Comparison of ENCODE assay signal across 19 cellular contexts in the genomic region with DNA sequence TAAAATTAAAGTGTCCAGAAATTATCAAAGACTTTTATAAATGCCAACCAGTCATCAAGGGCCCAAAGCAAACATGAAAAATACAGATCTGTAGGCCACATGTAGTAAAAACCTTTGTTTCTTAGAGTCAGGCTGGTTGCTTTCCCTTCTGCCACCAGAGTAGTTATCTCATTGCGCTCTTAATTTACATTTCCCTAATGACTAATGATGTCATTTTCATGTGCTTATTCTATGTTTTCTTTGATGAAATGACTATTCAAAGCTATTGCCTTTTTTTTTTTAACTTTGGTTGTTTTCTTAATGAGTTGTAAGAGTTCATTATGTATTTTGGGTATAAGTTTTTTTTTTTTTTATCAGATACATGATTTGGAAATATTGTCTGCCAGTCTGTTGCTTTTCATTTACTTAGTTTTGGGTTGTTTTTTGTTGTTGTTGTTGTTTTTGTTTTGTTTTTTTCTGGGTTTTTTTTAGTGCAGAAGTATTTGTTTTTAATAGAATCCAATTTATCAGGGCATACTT.
DNase-seq lines count a peak whose midpoint lies in the region; ATAC-seq and TF ChIP-seq lines count a peak whose summit lies in the region.
"Had no signal": no experiment of that assay in that cellular context is flagged by ENCODE, and none has a peak within 500 bp of the region (broad histone marks: within the 10 kb centered on the region; RNA-seq: fewer than 3 reads in every experiment).

No MANE protein-coding gene starts in this region.

- TF ChIP-seq CTCF in HEK293 (tag by site-specific recombination; IDR thresholded peaks at IDR 0.05) = no peak
- no peak for TF ChIP-seq CTCF in colonic mucosa (IDR thresholded peaks at IDR 0.05)

- H3K4me1 ChIP-seq in HEK293 (ENCODE audit: control insufficient read depth, insufficient read depth, low read length) (no peaks in the 10 kb centered on the region), colonic mucosa (peaks cover 6% of the 10 kb centered on the region), mesodermal cell (ENCODE audit: control insufficient read depth, insufficient read depth, low read length, poor library complexity, severe bottlenecking) (peaks cover 15% of the 10 kb centered on the region)

- H3K9ac ChIP-seq in colonic mucosa (ENCODE audit: low read depth in 2 of 2, low read length in 2 of 2) = no peak overlapping the region

- H3K27me3 ChIP-seq in colonic mucosa = no peaks in the 10 kb centered on the region

- no peak overlapping the region for H3K27ac ChIP-seq in HEK293 (ENCODE audit: extremely low read depth, low read depth, low read length)
- H3K27ac ChIP-seq in colonic mucosa = peak overlapping the region; percentile 48
- peak overlapping the region; percentile 36 for H3K27ac ChIP-seq in mesodermal cell (ENCODE audit: low read depth, low read length, severe bottlenecking)
- H3K27ac ChIP-seq: C4-2B, RWPE1 had no signal

- CTCF ChIA-PET in HEK293 (lab: Yijun Ruan, JAX) = interaction anchor here (0.7 to 1.8 kb wide), 3 partner anchors 29 to 54 kb away, joined by 3 to 9 read pairs (median 3); no protein-coding TSS in a partner anchor

- no peak for ATAC-seq in SK-N-SH treated with all-trans-retinoic acid at 6 μM for 48 hours
- ATAC-seq: PC-3 had no signal

- intact Hi-C loops in colonic mucosa (cut with DNase I) = no loop called here

- H3K9me3 ChIP-seq in HEK293 (ENCODE audit: control insufficient read depth, insufficient read depth, low read depth, low read length) (peaks cover 3% of the 10 kb centered on the region), colonic mucosa (no peaks in the 10 kb centered on the region), mesodermal cell (ENCODE audit: control insufficient read depth, low read length) (peaks cover 11% of the 10 kb centered on the region)

- DNase-seq in NCI-H526 (lab: John Stamatoyannopoulos, UW) = peak; percentile 52 to 61
- DNase-seq in colonic mucosa = no peak
- DNase-seq in activated naive CD4-positive, alpha-beta T cell treated with anti-CD3 and anti-CD28 coated beads, Interleukin-2, amount 50 U/mL, for 16 hours = no peak
- no peak for DNase-seq in GDM1 (lab: John Stamatoyannopoulos, UW)
- DNase-seq: AML-193, DND-41, H9, NCI-H1092 treated with DMSO at 0.1 percent for 48 hours, NCI-H146, NCI-H2081 treated with DMSO at 0.1 percent for 48 hours, NCI-H446 treated with DMSO at 0.1 percent for 48 hours, NCI-H774, PC-3, SIG-M5 had no signal

- POLR2A ChIA-PET in HEK293 (lab: Yijun Ruan, JAX) = no interaction called here

- H3K36me3 ChIP-seq in HEK293 (ENCODE audit: control insufficient read depth in 2 of 2, insufficient read depth in 1 of 2, low read length in 2 of 2) (peaks cover 0 to 5% of the 10 kb centered on the region in 2 experiments; a peak in 1 of 3 replicates), colonic mucosa (no peaks in the 10 kb centered on the region), mesodermal cell (ENCODE audit: control insufficient read depth, insufficient read depth, low read length) (peaks cover 3% of the 10 kb centered on the region)

- no CpG with 5 or more reads among the region's 1 CpG for WGBS in mesodermal cell (ENCODE audit: insufficient coverage in 2 of 2), 2 experiments

- H3K4me3 ChIP-seq in HEK293 (ENCODE audit: low read depth, low read length) = no peak overlapping the region
- no peak overlapping the region for H3K4me3 ChIP-seq in colonic mucosa
- H3K4me3 ChIP-seq in mesodermal cell (ENCODE audit: extremely low read depth, insufficient read depth, low read length, poor library complexity, severe bottlenecking) = no peak overlapping the region

TF ChIP-seq in HEK293, 187 proteins besides CTCF, POLR2A, EP300 and RAD21:
- TF ChIP-seq PRDM1 (tag by site-specific recombination; IDR thresholded peaks at IDR 0.05) = peak; percentile 20; the same call in 1 of the 2 replicates
- TF ChIP-seq ZNF530 (tag by site-specific recombination; IDR thresholded peaks at IDR 0.05; ENCODE audit: low read depth) = no peak
- peak; percentile 45; the same call in 1 of the 2 replicates for TF ChIP-seq ZNF629 (tag by site-specific recombination; IDR thresholded peaks at IDR 0.05)
- TF ChIP-seq, protein P1, sequence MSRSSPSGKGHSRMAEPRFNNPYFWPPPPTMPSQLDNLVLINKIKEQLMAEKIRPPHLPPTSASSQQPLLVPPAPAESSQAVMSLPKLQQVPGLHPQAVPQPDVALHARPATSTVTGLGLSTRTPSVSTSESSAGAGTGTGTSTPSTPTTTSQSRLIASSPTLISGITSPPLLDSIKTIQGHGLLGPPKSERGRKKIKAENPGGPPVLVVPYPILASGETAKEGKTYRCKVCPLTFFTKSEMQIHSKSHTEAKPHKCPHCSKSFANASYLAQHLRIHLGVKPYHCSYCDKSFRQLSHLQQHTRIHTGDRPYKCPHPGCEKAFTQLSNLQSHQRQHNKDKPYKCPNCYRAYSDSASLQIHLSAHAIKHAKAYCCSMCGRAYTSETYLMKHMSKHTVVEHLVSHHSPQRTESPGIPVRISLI (tag by site-specific recombination; IDR thresholded peaks at IDR 0.05) = peak; percentile 99
- no peak for TF ChIP-seq HOXD13 (CRISPR knock-in tag; IDR thresholded peaks at IDR 0.05; ENCODE audit: borderline replicate concordance)
- TF ChIP-seq, protein P2, sequence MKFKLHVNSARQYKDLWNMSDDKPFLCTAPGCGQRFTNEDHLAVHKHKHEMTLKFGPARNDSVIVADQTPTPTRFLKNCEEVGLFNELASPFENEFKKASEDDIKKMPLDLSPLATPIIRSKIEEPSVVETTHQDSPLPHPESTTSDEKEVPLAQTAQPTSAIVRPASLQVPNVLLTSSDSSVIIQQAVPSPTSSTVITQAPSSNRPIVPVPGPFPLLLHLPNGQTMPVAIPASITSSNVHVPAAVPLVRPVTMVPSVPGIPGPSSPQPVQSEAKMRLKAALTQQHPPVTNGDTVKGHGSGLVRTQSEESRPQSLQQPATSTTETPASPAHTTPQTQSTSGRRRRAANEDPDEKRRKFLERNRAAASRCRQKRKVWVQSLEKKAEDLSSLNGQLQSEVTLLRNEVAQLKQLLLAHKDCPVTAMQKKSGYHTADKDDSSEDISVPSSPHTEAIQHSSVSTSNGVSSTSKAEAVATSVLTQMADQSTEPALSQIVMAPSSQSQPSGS (tag by site-specific recombination; IDR thresholded peaks at IDR 0.05; ENCODE audit: low read depth) = peak; percentile 78
- TF ChIP-seq MYNN (tag by site-specific recombination; IDR thresholded peaks at IDR 0.05; ENCODE audit: borderline replicate concordance) = peak; percentile 75

TF ChIP-seq in SK-N-SH treated with all-trans-retinoic acid at 6 μM for 48 hours, 23 proteins besides CTCF, POLR2A, EP300 and RAD21:
- no peak for TF ChIP-seq ESRRG (CRISPR knock-in tag; IDR thresholded peaks at IDR 0.05)

Comparison
In these comparisons a context has a peak if more than half of its experiments do, and no peak if none do; other contexts are left out.
1. DNase-seq: peak in NCI-H526 (2 of 2); none in colonic mucosa (single experiment), activated naive CD4-positive, alpha-beta T cell treated with anti-CD3 and anti-CD28 coated beads, Interleukin-2, amount 50 U/mL, for 16 hours (single experiment) and GDM1 (single experiment).